25 cellular contexts compared by ENCODE assay signal in the genomic region with DNA sequence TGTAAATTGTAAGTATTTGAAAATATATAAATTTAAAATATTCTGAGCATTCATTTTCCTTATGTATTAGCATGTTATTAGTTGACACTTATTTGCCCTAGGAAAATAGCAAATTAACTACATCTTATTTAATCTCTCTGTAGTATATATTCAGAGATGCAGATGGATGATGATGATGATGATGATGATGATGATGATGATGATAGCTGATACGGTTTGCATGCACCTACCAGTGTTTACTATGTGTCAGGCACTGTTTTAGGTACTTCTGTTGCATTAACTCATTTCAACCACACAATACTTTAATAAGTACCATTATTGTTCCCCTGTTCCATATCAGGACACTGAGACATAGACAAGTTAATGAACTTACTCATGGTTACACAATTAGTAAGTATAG.
"Had no signal": no experiment of that assay in that cellular context is flagged by ENCODE, and none has a peak within 500 bp of the region (broad histone marks: within the 10 kb centered on the region; RNA-seq: fewer than 3 reads in every experiment).

No MANE protein-coding gene starts in this region.

- H3K4me1 ChIP-seq: colonic mucosa, esophagus squamous epithelium, foreskin keratinocyte, gastrocnemius medialis, heart left ventricle had no signal

- ATAC-seq: effector memory CD8-positive, alpha-beta T cell; esophagus mucosa; foreskin keratinocyte; gastrocnemius medialis; gastroesophageal sphincter; heart left ventricle; heart right ventricle had no signal

- H3K36me3 ChIP-seq: colonic mucosa, esophagus muscularis mucosa, esophagus squamous epithelium, gastrocnemius medialis, heart left ventricle had no signal

- FAIRE-seq: colon, endometrium had no signal

- H3K9me3 ChIP-seq: colonic mucosa, esophagus muscularis mucosa, esophagus squamous epithelium, gastrocnemius medialis, gastroesophageal sphincter, heart left ventricle, heart right ventricle had no signal

- DNase-seq: colonic mucosa; cortex of kidney; dorsolateral prefrontal cortex; effector CD4-positive, alpha-beta T cell; effector CD8-positive, alpha-beta T cell; effector memory CD4-positive, alpha-beta T cell; effector memory CD8-positive, alpha-beta T cell; endodermal cell; erythroblast; esophagus squamous epithelium; foreskin fibroblast; foreskin keratinocyte; foreskin melanocyte; gastrocnemius medialis; glutamatergic neuron; head of caudate nucleus; heart left ventricle; heart right ventricle had no signal

- H3K27me3 ChIP-seq: colonic mucosa, dorsolateral prefrontal cortex, esophagus muscularis mucosa, esophagus squamous epithelium, foreskin keratinocyte, gastrocnemius medialis, gastroesophageal sphincter, heart left ventricle, heart right ventricle had no signal

- H3K4me3 ChIP-seq: colonic mucosa, coronary artery, dorsolateral prefrontal cortex, esophagus muscularis mucosa, esophagus squamous epithelium, gastrocnemius medialis, gastroesophageal sphincter, heart left ventricle, heart right ventricle had no signal

- H3K27ac ChIP-seq: colonic mucosa, coronary artery, dorsolateral prefrontal cortex, epithelial cell of prostate, esophagus muscularis mucosa, esophagus squamous epithelium, foreskin keratinocyte, gastrocnemius medialis, gastroesophageal sphincter, heart left ventricle, heart right ventricle had no signal
